8 cellular contexts compared by ENCODE assay signal in genomic region chr1:32063261-32063681, GRCh38. TPM values are rescaled to one million over a fixed set of nuclear protein-coding genes. Genes with fewer than 3 reads are reported as not detected.
DNase-seq lines count a peak whose midpoint lies in the region; ATAC-seq and TF ChIP-seq lines count a peak whose summit lies in the region.

No MANE protein-coding gene starts in this region.

- DNase-seq in GM20000 (ENCODE audit: low spot score) (peak; percentile 24), NCI-H526 treated with DMSO at 0.1 percent for 48 hours (lab: John Stamatoyannopoulos, UW) (peak; percentile 16), body of pancreas (no peak), iris pigment epithelial cell (ENCODE audit: low read depth) (peak; percentile 66)
- no peak for DNase-seq in activated CD4-positive, alpha-beta T cell treated with anti-CD3 and anti-CD28 coated beads, Interleukin-2, amount 50 U/mL, for 48 hours

- no peak for TF ChIP-seq POLR2A in body of pancreas (IDR thresholded peaks at IDR 0.05)

- peaks cover 18 to 65% (median 56%) of the 10 kb centered on the region in 11 experiments for H3K36me3 ChIP-seq in BLaER1 treated with 17β-estradiol and CSF1 and Interleukin-3, amounts not matched to agents 10 nM and 100 nM
- peaks cover 6 to 14% of the 10 kb centered on the region in 2 donors for H3K36me3 ChIP-seq in body of pancreas (replicated peaks in 1 of 2; ENCODE audit: insufficient read depth in 1 of 2, low read depth in 2 of 2)
- H3K36me3 ChIP-seq in subcutaneous abdominal adipose tissue (ENCODE audit: control insufficient read depth in 5 of 5, insufficient read depth in 5 of 5, low read length in 5 of 5) = peaks cover 17 to 40% (median 38%) of the 10 kb centered on the region in 5 donors

- peak overlapping the region; percentile 25 to 91 (median 79); a peak in 21 of 22 replicates for H3K4me2 ChIP-seq in BLaER1 treated with 17β-estradiol and CSF1 and Interleukin-3, amounts not matched to agents 10 nM and 100 nM

- H3K4me3 ChIP-seq in BLaER1 treated with 17β-estradiol and CSF1 and Interleukin-3, amounts not matched to agents 10 nM and 100 nM = no peak overlapping the region
- H3K4me3 ChIP-seq in body of pancreas = no peak overlapping the region
- no peak overlapping the region for H3K4me3 ChIP-seq in subcutaneous abdominal adipose tissue (ENCODE audit: low read depth in 1 of 5, low read length in 5 of 5)

- TF ChIP-seq CTCF in GM20000 (IDR thresholded peaks at IDR 0.05; ENCODE audit: extremely low read depth, missing control alignments) (peak; percentile 15), body of pancreas (IDR thresholded peaks at IDR 0.05) (peak; percentile 15 to 60 (median 58))

- peaks cover 91 to 100% (median 97%) of the 10 kb centered on the region in 10 experiments for H3K4me1 ChIP-seq in BLaER1 treated with 17β-estradiol and CSF1 and Interleukin-3, amounts not matched to agents 10 nM and 100 nM
- H3K4me1 ChIP-seq in body of pancreas (peaks cover 17% of the 10 kb centered on the region), subcutaneous abdominal adipose tissue (ENCODE audit: control insufficient read depth in 5 of 5, insufficient read depth in 5 of 5, low read length in 5 of 5) (peaks cover 0 to 25% (median 14%) of the 10 kb centered on the region in 5 donors)

- WGBS in body of pancreas, 2 donors = 17 to 44% methylated on average over 1 of the region's 1 CpG

- H3K27me3 ChIP-seq in BLaER1 treated with 17β-estradiol and CSF1 and Interleukin-3, amounts not matched to agents 10 nM and 100 nM = no peaks in the 10 kb centered on the region
- H3K27me3 ChIP-seq in body of pancreas (no peaks in the 10 kb centered on the region), subcutaneous abdominal adipose tissue (ENCODE audit: control insufficient read depth in 5 of 5, insufficient read depth in 4 of 5, low read length in 5 of 5) (no peaks in the 10 kb centered on the region)

- H3K9ac ChIP-seq in BLaER1 treated with 17β-estradiol and CSF1 and Interleukin-3, amounts not matched to agents 10 nM and 100 nM = peak overlapping the region in 10 of 11 experiments; percentile 23 to 76 (median 60); a peak in 18 of 22 replicates
- H3K9ac ChIP-seq in subcutaneous abdominal adipose tissue (ENCODE audit: low read length in 5 of 5) = no peak overlapping the region

- peak overlapping the region in 10 of 11 experiments; percentile 1 to 99 (median 94); a peak in 19 of 22 replicates for H3K27ac ChIP-seq in BLaER1 treated with 17β-estradiol and CSF1 and Interleukin-3, amounts not matched to agents 10 nM and 100 nM
- H3K27ac ChIP-seq in body of pancreas = peak overlapping the region in 1 of 4 donors; percentile 35
- peak overlapping the region; percentile 47 for H3K27ac ChIP-seq in subcutaneous abdominal adipose tissue (ENCODE audit: low read depth, low read length)

- peaks cover 3 to 49% (median 30%) of the 10 kb centered on the region in 11 experiments; a peak in 14 of 22 replicates for H4K20me1 ChIP-seq in BLaER1 treated with 17β-estradiol and CSF1 and Interleukin-3, amounts not matched to agents 10 nM and 100 nM

- H3K9me3 ChIP-seq in BLaER1 treated with 17β-estradiol and CSF1 and Interleukin-3, amounts not matched to agents 10 nM and 100 nM (replicated peaks in 1 of 11) = no peaks in the 10 kb centered on the region
- H3K9me3 ChIP-seq in body of pancreas = no peaks in the 10 kb centered on the region
- H3K9me3 ChIP-seq in subcutaneous abdominal adipose tissue (ENCODE audit: control insufficient read depth in 5 of 5, low read length in 5 of 5) = no peaks in the 10 kb centered on the region

- ATAC-seq in body of pancreas (peak; percentile 66), HG03442 (IDR thresholded peaks at IDR 0.05; ENCODE audit: unreplicated experiment) (no peak)

- intact Hi-C loops in body of pancreas (cut with DNase I) = no loop called here

RNA-seq across cellular contexts. Expression of gene TMEM39B, which starts 9.5 kb away (rescaled TPM):
- 10 to 100 TPM in 1 of 2 donors, 1 to 10 TPM in 1; 4.4 to 10.2 TPM for total RNA-seq in body of pancreas

RNA-seq across cellular contexts. Expression of gene KPNA6, which starts 44.6 kb away (rescaled TPM):
- total RNA-seq in body of pancreas = 10 to 100 TPM; 15.8 to 20.5 TPM

RNA-seq across cellular contexts. Expression of gene KHDRBS1, which starts 49.6 kb away (rescaled TPM):
- 10 to 100 TPM; 36.6 to 37.1 TPM for total RNA-seq in body of pancreas

Comparison
In these comparisons a context has a peak if more than half of its experiments do, and no peak if none do; other contexts are left out.
1. H3K9ac ChIP-seq: peak in BLaER1 treated with 17β-estradiol and CSF1 and Interleukin-3, amounts not matched to agents 10 nM and 100 nM (10 of 11); none in subcutaneous abdominal adipose tissue (0 of 5).
2. DNase-seq: peak in GM20000 (single experiment), NCI-H526 treated with DMSO at 0.1 percent for 48 hours (single experiment) and iris pigment epithelial cell (single experiment); none in body of pancreas (0 of 4) and activated CD4-positive, alpha-beta T cell treated with anti-CD3 and anti-CD28 coated beads, Interleukin-2, amount 50 U/mL, for 48 hours (0 of 2).